ENCODE assay signal across 9 cellular contexts in the genomic region with DNA sequence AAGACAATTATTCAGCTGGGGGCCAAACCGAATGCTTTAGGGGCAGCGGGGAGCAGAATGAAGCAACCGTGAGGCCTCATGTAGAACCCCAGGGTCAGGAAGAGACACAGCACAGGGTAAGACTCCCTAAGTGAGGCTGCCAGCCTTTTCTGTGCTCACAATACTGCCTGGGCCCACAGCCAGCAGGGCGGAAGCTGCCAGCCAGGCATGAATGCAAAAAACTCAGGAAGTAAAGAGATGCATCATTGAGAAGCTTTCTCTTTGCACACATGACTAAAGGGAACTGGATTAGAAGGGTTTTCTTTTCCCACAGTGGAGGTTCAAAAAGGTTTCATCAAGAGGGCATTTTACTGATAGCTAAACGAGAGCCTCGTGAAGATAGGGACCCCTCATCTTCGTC. TPM values are rescaled to one million over a fixed set of nuclear protein-coding genes. Genes with fewer than 3 reads are reported as not detected.
DNase-seq lines count a peak whose midpoint lies in the region; ATAC-seq and TF ChIP-seq lines count a peak whose summit lies in the region.
"Had no signal": no experiment of that assay in that cellular context is flagged by ENCODE, and none has a peak within 500 bp of the region (broad histone marks: within the 10 kb centered on the region; RNA-seq: fewer than 3 reads in every experiment).

No MANE protein-coding gene starts in this region.

- peaks cover 15% of the 10 kb centered on the region for H3K79me2 ChIP-seq in ACC112 (ENCODE audit: control insufficient read depth, insufficient read depth, low read length, unreplicated experiment)

- H3K4me1 ChIP-seq in ACC112 (ENCODE audit: control insufficient read depth, insufficient read depth, low read length, unreplicated experiment) (peaks cover 60% of the 10 kb centered on the region), aorta (ENCODE audit: control insufficient read depth in 1 of 2, insufficient read depth in 2 of 2, low read length in 2 of 2) (no peaks in the 10 kb centered on the region)

- H3K36me3 ChIP-seq in ACC112 (ENCODE audit: insufficient read depth, low read length) (peaks cover 4% of the 10 kb centered on the region; the same call in 1 of the 2 replicates), brain microvascular endothelial cell (replicated peaks) (no peaks in the 10 kb centered on the region), aorta (ENCODE audit: control insufficient read depth in 1 of 2, insufficient read depth in 2 of 2, low read length in 1 of 2) (no peaks in the 10 kb centered on the region)
- H3K36me3 ChIP-seq: SJCRH30 had no signal

- peak overlapping the region; percentile 41; the same call in 1 of the 2 replicates for H3K4me3 ChIP-seq in ACC112 (ENCODE audit: low read depth, low read length)
- no peak overlapping the region for H3K4me3 ChIP-seq in brain microvascular endothelial cell (ENCODE audit: low read depth, low read length)
- no peak overlapping the region for H3K4me3 ChIP-seq in aorta (ENCODE audit: low read length in 2 of 2)
- H3K4me3 ChIP-seq: SJCRH30 had no signal

- H2AFZ ChIP-seq in ACC112 (ENCODE audit: low read length, unreplicated experiment), result peak overlapping the region; percentile 53

- TF ChIP-seq CTCF in brain microvascular endothelial cell (IDR thresholded peaks at IDR 0.05; ENCODE audit: low read depth, low read length, missing control alignments), result no peak

- DNase-seq in M059J (ENCODE audit: low read depth) (peak; percentile 86), brain microvascular endothelial cell (peak; percentile 43), left colon (peak; percentile 78), aorta (peak; percentile 87 to 88)
- no peak for DNase-seq in activated CD8-positive, alpha-beta memory T cell treated with anti-CD3 and anti-CD28 coated beads for 24 hours
- DNase-seq in stimulated activated naive CD8-positive, alpha-beta T cell treated with anti-CD3 and anti-CD28 coated beads, Interleukin-15, Interleukin-2, amounts not matched to agents 100 U/mL and 50 U/mL, for 24 hours, result no peak

- no peaks in the 10 kb centered on the region for H3K9me3 ChIP-seq in aorta (ENCODE audit: control insufficient read depth, low read length)
- H3K9me3 ChIP-seq: SJCRH30 had no signal

- H3K27me3 ChIP-seq in ACC112 (ENCODE audit: insufficient read depth, low read length), result no peaks in the 10 kb centered on the region
- no peaks in the 10 kb centered on the region for H3K27me3 ChIP-seq in brain microvascular endothelial cell (replicated peaks)
- no peaks in the 10 kb centered on the region for H3K27me3 ChIP-seq in aorta (ENCODE audit: control insufficient read depth in 1 of 2, insufficient read depth in 2 of 2, low read length in 1 of 2)
- H3K27me3 ChIP-seq: SJCRH30 had no signal

- peak overlapping the region; percentile 96 for H3K27ac ChIP-seq in ACC112 (ENCODE audit: low read depth, low read length)
- H3K27ac ChIP-seq in brain microvascular endothelial cell, result peak overlapping the region; percentile 49
- peak overlapping the region in 1 of 2 donors; percentile 21 for H3K27ac ChIP-seq in aorta (ENCODE audit: low read depth in 1 of 2, low read length in 2 of 2)

- intact Hi-C loops in left colon (cut with DNase I, micrococcal nuclease), result no loop called here
- intact Hi-C loops in aorta (cut with DNase I), result no loop called here

- WGBS in aorta, 2 donors, result 44 to 45% methylated on average over 7 of the region's 7 CpGs

- ATAC-seq in left colon (peak; percentile 60), aorta (ENCODE audit: low FRiP score) (peak; percentile 45), HG02588 (IDR thresholded peaks at IDR 0.05; ENCODE audit: unreplicated experiment) (no peak)
- no peak for ATAC-seq in stimulated activated naive CD8-positive, alpha-beta T cell treated with anti-CD3 and anti-CD28 coated beads, Interleukin-15, Interleukin-2, amounts not matched to agents 100 U/mL and 50 U/mL, for 24 hours

- in situ Hi-C loops in brain microvascular endothelial cell (cut with HindIII; ENCODE audit: low pct_ligation_motif_present, low sequenced_read_pairs), result no loop called here

RNA-seq across cellular contexts. Expression of gene CA12, which starts 33.3 kb away (rescaled TPM):
- total RNA-seq in M059J (2014; rRNA removed; shearing (Covaris generic)), result 6.1 and 6.9 TPM in 2 replicates
- total RNA-seq in left colon (100 to 1,000 TPM; 255 to 397 TPM), aorta (10 to 100 TPM; 11.0 to 29.7 TPM)
- 1 to 10 TPM; 2.7 to 4.5 TPM for polyA plus RNA-seq in aorta

Comparison
In these comparisons a context has a peak if more than half of its experiments do, and no peak if none do; other contexts are left out.
1. DNase-seq: peak in M059J (single experiment), brain microvascular endothelial cell (single experiment), left colon (2 of 2) and aorta (2 of 2); none in activated CD8-positive, alpha-beta memory T cell treated with anti-CD3 and anti-CD28 coated beads for 24 hours (single experiment) and stimulated activated naive CD8-positive, alpha-beta T cell treated with anti-CD3 and anti-CD28 coated beads, Interleukin-15, Interleukin-2, amounts not matched to agents 100 U/mL and 50 U/mL, for 24 hours (single experiment).
2. ATAC-seq: peak in left colon (single experiment) and aorta (single experiment); none in HG02588 (single experiment) and stimulated activated naive CD8-positive, alpha-beta T cell treated with anti-CD3 and anti-CD28 coated beads, Interleukin-15, Interleukin-2, amounts not matched to agents 100 U/mL and 50 U/mL, for 24 hours (single experiment).
3. RNA of gene CA12, which starts 33.3 kb away (total RNA-seq): 255 to 397 TPM in left colon; 11.0 to 29.7 TPM in aorta and 6.1 to 6.9 TPM in M059J; every median in the first group is over 4 times any median in the second.